In the genomic region with DNA sequence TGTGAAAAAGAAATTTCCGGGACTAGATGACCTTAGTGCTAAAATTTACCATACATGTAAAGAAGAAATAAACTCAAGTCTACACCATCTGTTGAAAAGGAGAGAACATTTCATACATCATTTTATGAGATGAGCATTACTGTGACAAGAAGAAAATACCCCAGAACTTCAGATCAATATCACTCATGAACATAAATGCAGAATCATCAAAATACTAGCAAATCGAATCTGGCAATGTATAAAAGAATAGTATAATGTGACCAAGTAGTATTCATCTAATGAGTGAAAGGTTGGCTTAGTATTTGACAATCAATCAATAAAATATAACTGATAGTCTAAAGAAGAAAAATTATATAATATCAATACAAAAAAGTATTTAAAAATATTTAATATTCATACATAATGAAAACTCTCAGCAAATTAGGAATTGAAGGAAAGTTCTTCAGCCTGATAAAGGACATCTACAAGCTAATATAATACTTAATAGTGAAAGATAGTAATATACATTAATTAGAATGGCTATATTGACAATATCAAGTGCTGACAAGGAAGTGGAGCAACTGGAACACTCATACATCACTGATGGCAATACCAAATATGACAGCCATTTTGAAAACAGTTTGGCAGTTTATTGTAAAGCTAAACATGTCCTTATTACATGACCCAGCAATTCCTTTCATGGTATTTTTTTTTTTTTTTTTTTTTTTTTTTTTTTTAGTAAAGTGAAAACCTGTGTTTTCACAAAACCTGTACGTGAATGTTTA, we compare ENCODE assay signal across 3 cellular contexts.
TF ChIP-seq lines count a peak whose summit lies in the region.

No MANE protein-coding gene starts in this region.

TF ChIP-seq in HepG2, 621 proteins besides CTCF, POLR2A, EP300 and RAD21:
- TF ChIP-seq MAFF (IDR thresholded peaks at IDR 0.05; ENCODE audit: low read depth, low read length) (peak; percentile 84), ZNF7 (CRISPR knock-in tag; IDR thresholded peaks at IDR 0.05) (peak; percentile 41; the same call in 1 of the 2 replicates), MAFK (conservative IDR thresholded peaks at IDR 0.05 in 1 of 2, IDR thresholded peaks at IDR 0.05 in 1 of 2; ENCODE audit: low read length in 2 of 2) (peak; percentile 83 to 90), FOXJ3 (CRISPR knock-in tag; IDR thresholded peaks at IDR 0.05; ENCODE audit: borderline replicate concordance) (no peak), E2F2 (CRISPR knock-in tag; IDR thresholded peaks at IDR 0.05; ENCODE audit: borderline replicate concordance) (no peak)

TF ChIP-seq in IMR-90, 13 proteins besides CTCF, POLR2A, EP300 and RAD21:
- TF ChIP-seq MAFK (IDR thresholded peaks at IDR 0.05; ENCODE audit: low read depth, low read length), result peak; percentile 71
- TF ChIP-seq SMC3 (IDR thresholded peaks at IDR 0.05; ENCODE audit: low read depth, low read length), result no peak

TF ChIP-seq in K562, 482 proteins besides CTCF, POLR2A, EP300 and RAD21 (continues in another document):
- TF ChIP-seq ZSCAN32 (CRISPR knock-in tag; IDR thresholded peaks at IDR 0.05), result no peak
- TF ChIP-seq SFPQ (IDR thresholded peaks at IDR 0.05; ENCODE audit: low read depth, low read length), result no peak
- no peak for TF ChIP-seq ETS2 (tag; IDR thresholded peaks at IDR 0.05; ENCODE audit: borderline replicate concordance, poor library complexity, severe bottlenecking)
- no peak for TF ChIP-seq HDAC2 (IDR thresholded peaks at IDR 0.05)
- TF ChIP-seq, protein P1, sequence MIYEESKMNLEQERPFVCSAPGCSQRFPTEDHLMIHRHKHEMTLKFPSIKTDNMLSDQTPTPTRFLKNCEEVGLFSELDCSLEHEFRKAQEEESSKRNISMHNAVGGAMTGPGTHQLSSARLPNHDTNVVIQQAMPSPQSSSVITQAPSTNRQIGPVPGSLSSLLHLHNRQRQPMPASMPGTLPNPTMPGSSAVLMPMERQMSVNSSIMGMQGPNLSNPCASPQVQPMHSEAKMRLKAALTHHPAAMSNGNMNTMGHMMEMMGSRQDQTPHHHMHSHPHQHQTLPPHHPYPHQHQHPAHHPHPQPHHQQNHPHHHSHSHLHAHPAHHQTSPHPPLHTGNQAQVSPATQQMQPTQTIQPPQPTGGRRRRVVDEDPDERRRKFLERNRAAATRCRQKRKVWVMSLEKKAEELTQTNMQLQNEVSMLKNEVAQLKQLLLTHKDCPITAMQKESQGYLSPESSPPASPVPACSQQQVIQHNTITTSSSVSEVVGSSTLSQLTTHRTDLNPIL (CRISPR knock-in tag; IDR thresholded peaks at IDR 0.05), result no peak
- no peak for TF ChIP-seq GTF3C2 (IDR thresholded peaks at IDR 0.05; ENCODE audit: borderline replicate concordance, extremely low read depth, insufficient read length)
- TF ChIP-seq ZNF316 (IDR thresholded peaks at IDR 0.05), result peak; percentile 90
- no peak for TF ChIP-seq ZNF143 (CRISPR knock-in tag; IDR thresholded peaks at IDR 0.05)
- TF ChIP-seq TRIM25 (IDR thresholded peaks at IDR 0.05; ENCODE audit: borderline replicate concordance), result no peak
- peak; percentile 75 for TF ChIP-seq C11orf30 (IDR thresholded peaks at IDR 0.05; ENCODE audit: low read depth)
- no peak for TF ChIP-seq NR2F6 (CRISPR knock-in tag; IDR thresholded peaks at IDR 0.05)
- TF ChIP-seq ZNF217 (CRISPR knock-in tag; IDR thresholded peaks at IDR 0.05), result no peak
- TF ChIP-seq, protein P2, sequence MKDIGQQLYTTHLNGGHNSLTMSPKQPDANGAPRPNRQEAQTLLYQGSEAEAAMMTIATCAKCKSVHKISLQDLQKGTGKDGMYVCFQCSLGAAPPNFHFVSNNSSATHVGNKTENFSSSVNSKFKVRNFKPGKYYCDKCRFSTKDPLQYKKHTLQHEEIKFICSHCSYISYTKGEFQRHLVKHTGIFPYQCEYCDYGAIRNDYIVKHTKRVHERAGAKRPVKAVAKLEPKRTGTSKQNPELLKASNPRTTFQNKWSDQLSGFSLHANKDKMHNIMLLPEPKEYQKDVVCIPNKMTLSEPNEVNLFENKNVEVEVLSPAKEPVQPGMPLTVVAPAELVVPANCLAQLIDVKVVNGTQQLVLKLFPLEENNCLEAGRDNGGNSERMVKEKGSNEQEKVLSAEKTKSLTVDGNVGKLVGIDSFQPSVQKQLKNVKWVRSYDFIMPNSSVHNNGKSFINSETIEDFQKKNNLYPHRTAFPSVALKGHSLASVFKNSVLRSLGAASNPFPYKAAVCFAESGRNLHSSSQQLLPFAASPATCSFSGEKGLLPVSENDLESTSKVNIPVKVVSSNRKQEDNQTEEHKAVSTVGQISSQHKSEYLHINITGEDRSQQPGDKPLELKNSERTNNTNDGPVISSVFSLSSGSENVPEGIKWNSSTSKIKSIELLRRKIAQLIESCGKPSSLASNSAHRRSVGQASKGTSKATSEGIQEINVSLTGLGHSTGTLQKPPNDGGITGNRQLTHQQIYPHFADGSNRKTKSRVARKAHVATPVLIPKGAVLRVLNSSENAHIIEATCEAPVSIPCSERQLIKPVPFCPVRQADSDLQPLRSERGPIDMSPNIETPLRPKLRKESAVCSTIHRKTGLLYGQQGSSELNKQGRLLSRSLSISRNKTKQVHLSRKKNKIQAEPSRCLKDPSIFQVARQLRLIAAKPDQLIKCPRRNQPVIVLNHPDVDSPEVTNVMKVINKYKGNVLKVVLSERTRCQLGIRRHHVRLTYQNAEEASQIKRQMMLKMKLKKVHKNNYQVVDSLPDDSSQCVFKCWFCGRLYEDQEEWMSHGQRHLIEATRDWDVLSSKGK (CRISPR knock-in tag; IDR thresholded peaks at IDR 0.05), result no peak
- TF ChIP-seq EGR1 (conservative IDR thresholded peaks at IDR 0.05), result no peak
- TF ChIP-seq ARID2 (IDR thresholded peaks at IDR 0.05), result no peak
- no peak for TF ChIP-seq CREBBP (IDR thresholded peaks at IDR 0.05; ENCODE audit: low read depth, low read length)
- no peak for TF ChIP-seq PHF21A (IDR thresholded peaks at IDR 0.05; ENCODE audit: borderline replicate concordance, low read depth)
- no peak for TF ChIP-seq ATF2 (CRISPR knock-in tag; IDR thresholded peaks at IDR 0.05)
- TF ChIP-seq, protein P3, sequence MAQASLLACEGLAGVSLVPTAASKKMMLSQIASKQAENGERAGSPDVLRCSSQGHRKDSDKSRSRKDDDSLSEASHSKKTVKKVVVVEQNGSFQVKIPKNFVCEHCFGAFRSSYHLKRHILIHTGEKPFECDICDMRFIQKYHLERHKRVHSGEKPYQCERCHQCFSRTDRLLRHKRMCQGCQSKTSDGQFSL (CRISPR knock-in tag; IDR thresholded peaks at IDR 0.05), result no peak
- TF ChIP-seq, protein P3 (tag; IDR thresholded peaks at IDR 0.05), result no peak
- no peak for TF ChIP-seq CGGBP1 (CRISPR knock-in tag; IDR thresholded peaks at IDR 0.05)
- peak; percentile 47 for TF ChIP-seq ZFP36 (IDR thresholded peaks at IDR 0.05; ENCODE audit: low read depth, low read length, partially characterized antibody)
- TF ChIP-seq MAFG (tag; conservative IDR thresholded peaks at IDR 0.05), result peak; percentile 44
- TF ChIP-seq ZBTB17 (CRISPR knock-in tag; IDR thresholded peaks at IDR 0.05), result no peak
- TF ChIP-seq MYNN (IDR thresholded peaks at IDR 0.05), result no peak
- no peak for TF ChIP-seq MYNN (CRISPR knock-in tag; IDR thresholded peaks at IDR 0.05)
- peak; percentile 70 for TF ChIP-seq MAFF (IDR thresholded peaks at IDR 0.05; ENCODE audit: low read length)
- no peak for TF ChIP-seq PHF8 (IDR thresholded peaks at IDR 0.05; ENCODE audit: borderline replicate concordance, low read length)
- TF ChIP-seq, protein P4, sequence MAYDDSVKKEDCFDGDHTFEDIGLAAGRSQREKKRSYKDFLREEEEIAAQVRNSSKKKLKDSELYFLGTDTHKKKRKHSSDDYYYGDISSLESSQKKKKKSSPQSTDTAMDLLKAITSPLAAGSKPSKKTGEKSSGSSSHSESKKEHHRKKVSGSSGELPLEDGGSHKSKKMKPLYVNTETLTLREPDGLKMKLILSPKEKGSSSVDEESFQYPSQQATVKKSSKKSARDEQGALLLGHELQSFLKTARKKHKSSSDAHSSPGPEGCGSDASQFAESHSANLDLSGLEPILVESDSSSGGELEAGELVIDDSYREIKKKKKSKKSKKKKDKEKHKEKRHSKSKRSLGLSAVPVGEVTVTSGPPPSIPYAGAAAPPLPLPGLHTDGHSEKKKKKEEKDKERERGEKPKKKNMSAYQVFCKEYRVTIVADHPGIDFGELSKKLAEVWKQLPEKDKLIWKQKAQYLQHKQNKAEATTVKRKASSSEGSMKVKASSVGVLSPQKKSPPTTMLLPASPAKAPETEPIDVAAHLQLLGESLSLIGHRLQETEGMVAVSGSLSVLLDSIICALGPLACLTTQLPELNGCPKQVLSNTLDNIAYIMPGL (CRISPR knock-in tag; IDR thresholded peaks at IDR 0.05), result no peak
- TF ChIP-seq FOXK2 (conservative IDR thresholded peaks at IDR 0.05 in 1 of 2, IDR thresholded peaks at IDR 0.05 in 1 of 2; ENCODE audit: low read depth in 2 of 2), result no peak
- no peak for TF ChIP-seq SMARCE1 (IDR thresholded peaks at IDR 0.05)
- TF ChIP-seq ZNF232 (CRISPR knock-in tag; IDR thresholded peaks at IDR 0.05), result no peak
